In the genomic region with DNA sequence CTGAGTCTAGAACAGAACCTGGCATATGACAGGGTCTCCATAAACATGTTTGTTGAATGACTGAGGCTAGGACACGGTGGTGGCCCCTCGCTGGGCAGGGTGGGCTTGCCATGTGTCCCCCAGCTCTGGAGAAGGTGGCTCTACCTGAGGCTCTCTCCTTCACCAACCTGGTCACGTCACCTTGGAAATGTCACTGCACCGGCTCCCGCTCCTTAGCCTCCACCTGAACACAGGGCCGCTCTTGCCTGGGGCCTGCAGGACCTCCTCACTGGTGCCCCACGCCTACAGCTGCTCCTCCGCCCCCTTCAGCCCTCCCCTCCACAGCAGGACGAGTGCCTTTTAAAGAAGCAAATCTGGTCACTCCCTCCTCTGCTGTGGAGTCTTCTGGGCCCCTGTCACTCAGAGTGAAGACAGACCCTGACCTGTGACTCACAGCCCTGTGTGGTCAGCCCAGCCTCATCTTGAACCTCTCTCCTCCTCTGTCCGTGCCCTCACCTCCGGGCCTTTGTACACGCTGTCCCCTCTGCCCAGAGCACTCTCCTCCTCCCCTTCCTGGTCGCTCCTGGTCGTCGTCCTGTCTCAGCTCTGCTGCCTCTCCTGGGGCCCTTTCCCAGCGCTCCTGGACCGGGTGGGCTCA, we compare ENCODE assay signal across 20 cellular contexts.
DNase-seq lines count a peak whose midpoint lies in the region; ATAC-seq, FAIRE-seq and TF ChIP-seq lines count a peak whose summit lies in the region.
"Had no signal": no experiment of that assay in that cellular context is flagged by ENCODE, and none has a peak within 500 bp of the region (broad histone marks: within the 10 kb centered on the region; RNA-seq: fewer than 3 reads in every experiment).

No MANE protein-coding gene starts in this region.

- no peaks in the 10 kb centered on the region for H3K27me3 ChIP-seq in small intestine (ENCODE audit: control insufficient read depth in 2 of 2, insufficient read depth in 2 of 2, low read length in 2 of 2)
- no peaks in the 10 kb centered on the region for H3K27me3 ChIP-seq in ovary
- H3K27me3 ChIP-seq: testis had no signal

- WGBS in small intestine, 3 donors = 64 to 75% (median 66%) methylated on average over 17 of the region's 17 CpGs
- WGBS in ovary, 3 donors = 79 to 86% (median 80%) methylated on average over 17 of the region's 17 CpGs

- H3K4me3 ChIP-seq in small intestine (ENCODE audit: low read depth in 1 of 2, low read length in 2 of 2) (no peak overlapping the region), ovary (no peak overlapping the region)
- H3K4me3 ChIP-seq: testis had no signal

- TF ChIP-seq POLR2A in ovary (IDR thresholded peaks at IDR 0.05) = no peak

- H3K9me3 Mint-ChIP-seq in activated T-cell treated with anti-CD3 and anti-CD28 coated beads, Interleukin-2, amount 50 U/mL, for 72 hours = peaks cover 5 to 18% of the 10 kb centered on the region in 2 donors

- no peaks in the 10 kb centered on the region for H3K36me3 Mint-ChIP-seq in T-helper 17 cell (ENCODE audit: low read depth)
- peaks cover 4 to 7% of the 10 kb centered on the region in 2 donors for H3K36me3 Mint-ChIP-seq in activated T-cell treated with anti-CD3 and anti-CD28 coated beads, Interleukin-2, amount 50 U/mL, for 72 hours (ENCODE audit: insufficient read depth in 2 of 2)
- H3K36me3 Mint-ChIP-seq: stimulated activated effector memory CD8-positive, alpha-beta T cell treated with anti-CD3 and anti-CD28 coated beads, Interleukin-12 subunit alpha, Interleukin-12 subunit beta, amount 100 ng/mL, for 72 hours had no signal

- H3K36me3 ChIP-seq in small intestine (ENCODE audit: control insufficient read depth in 2 of 2, insufficient read depth in 2 of 2, low read length in 2 of 2) (no peaks in the 10 kb centered on the region), ovary (no peaks in the 10 kb centered on the region)

- no peak for TF ChIP-seq EP300 in ovary (IDR thresholded peaks at IDR 0.05)

- ATAC-seq in HG03025 (IDR thresholded peaks at IDR 0.05; ENCODE audit: low FRiP score, unreplicated experiment) = peak; percentile 6
- ATAC-seq in left ventricle myocardium superior = peak; percentile 8
- ATAC-seq in T-helper 17 cell = no peak
- ATAC-seq in activated T-cell treated with anti-CD3 and anti-CD28 coated beads, Interleukin-2, amount 50 U/mL, for 72 hours (replicated peaks in 1 of 2) = no peak
- ATAC-seq: left lobe of liver; stimulated activated effector memory CD8-positive, alpha-beta T cell treated with anti-CD3 and anti-CD28 coated beads, Interleukin-12 subunit alpha, Interleukin-12 subunit beta, amount 100 ng/mL, for 72 hours had no signal

- H3K27ac ChIP-seq in small intestine (ENCODE audit: low read depth in 1 of 2, low read length in 1 of 2) (no peak overlapping the region), ovary (no peak overlapping the region)
- H3K27ac ChIP-seq: testis had no signal

- H3K4me1 ChIP-seq in small intestine (ENCODE audit: control insufficient read depth in 2 of 2, insufficient read depth in 1 of 2, low read depth in 1 of 2, low read length in 1 of 2) = no peaks in the 10 kb centered on the region
- no peaks in the 10 kb centered on the region for H3K4me1 ChIP-seq in ovary (ENCODE audit: insufficient read depth)
- H3K4me1 ChIP-seq: testis had no signal

- no peak for FAIRE-seq in small intestine (lab: Jason Lieb, UNC)
- FAIRE-seq: H54 had no signal

- no peak overlapping the region for H3K27ac Mint-ChIP-seq in T-helper 17 cell
- no peak overlapping the region for H3K27ac Mint-ChIP-seq in activated T-cell treated with anti-CD3 and anti-CD28 coated beads, Interleukin-2, amount 50 U/mL, for 72 hours
- H3K27ac Mint-ChIP-seq: activated naive CD4-positive, alpha-beta T cell treated with anti-CD3 and anti-CD28 coated beads for 36 hours; dendritic cell treated with granulocyte-macrophage colony-stimulating factor and Interleukin-4, amounts not matched to agents 40 ng/mL and 50 ng/mL, for 4 days; stimulated activated effector memory CD8-positive, alpha-beta T cell treated with anti-CD3 and anti-CD28 coated beads, Interleukin-12 subunit alpha, Interleukin-12 subunit beta, amount 100 ng/mL, for 72 hours had no signal

- intact Hi-C loops in left ventricle myocardium superior (cut with micrococcal nuclease) = no loop called here
- intact Hi-C loops in ovary (cut with DNase I) = no loop called here

- no peak overlapping the region for H3K4me3 Mint-ChIP-seq in T-helper 17 cell
- H3K4me3 Mint-ChIP-seq in activated T-cell treated with anti-CD3 and anti-CD28 coated beads, Interleukin-2, amount 50 U/mL, for 72 hours = no peak overlapping the region
- H3K4me3 Mint-ChIP-seq: activated naive CD4-positive, alpha-beta T cell treated with anti-CD3 and anti-CD28 coated beads for 36 hours; dendritic cell treated with granulocyte-macrophage colony-stimulating factor and Interleukin-4, amounts not matched to agents 40 ng/mL and 50 ng/mL, for 4 days; stimulated activated effector memory CD8-positive, alpha-beta T cell treated with anti-CD3 and anti-CD28 coated beads, Interleukin-12 subunit alpha, Interleukin-12 subunit beta, amount 100 ng/mL, for 72 hours had no signal

- CTCF ChIA-PET in GM10248 (lab: Yijun Ruan, JAX) = no interaction called here

- POLR2A ChIA-PET in GM10248 (lab: Yijun Ruan, JAX) = no interaction called here

- no peak for TF ChIP-seq CTCF in GM10248 (IDR thresholded peaks at IDR 0.05; ENCODE audit: control extremely low read depth, extremely low read depth, low read depth, missing control alignments)
- TF ChIP-seq CTCF in ovary (IDR thresholded peaks at IDR 0.05) = no peak

- peaks cover 4% of the 10 kb centered on the region for H3K4me1 Mint-ChIP-seq in T-helper 17 cell
- no peaks in the 10 kb centered on the region for H3K4me1 Mint-ChIP-seq in activated T-cell treated with anti-CD3 and anti-CD28 coated beads, Interleukin-2, amount 50 U/mL, for 72 hours (ENCODE audit: low read depth)
- H3K4me1 Mint-ChIP-seq: stimulated activated effector memory CD8-positive, alpha-beta T cell treated with anti-CD3 and anti-CD28 coated beads, Interleukin-12 subunit alpha, Interleukin-12 subunit beta, amount 100 ng/mL, for 72 hours had no signal

- DNase-seq in GM10248 (ENCODE audit: extremely low spot score) (peak; percentile 53), left ventricle myocardium superior (no peak), small intestine (peak; percentile 4), T-helper 17 cell (no peak), ovary (no peak), COR-L47 (lab: John Stamatoyannopoulos, UW) (no peak)
- no peak for DNase-seq in activated T-cell treated with anti-CD3 and anti-CD28 coated beads, Interleukin-2, amount 50 U/mL, for 72 hours
- DNase-seq: activated CD4-positive, CD25-positive, alpha-beta regulatory T cell treated with anti-CD3 and anti-CD28 coated beads, Interleukin-2, amount 50 U/mL, for 72 hours; activated naive CD4-positive, alpha-beta T cell treated with anti-CD3 and anti-CD28 coated beads for 36 hours; activated T-cell treated with anti-CD3 and anti-CD28 coated beads, Interleukin-2, amount 50 U/mL, for 48 hours; DMS79 treated with DMSO at 0.1 percent for 48 hours; NCI-H1436 treated with DMSO at 0.1 percent for 48 hours; NCI-H524 treated with DMSO at 0.1 percent for 48 hours; stimulated activated CD4-positive, alpha-beta T cell treated with anti-CD3 and anti-CD28 coated beads, Interleukin-2, amount 100 ng/mL, for 24 hours; testis had no signal

- H3K27me3 Mint-ChIP-seq in T-helper 17 cell = peaks cover 5% of the 10 kb centered on the region
- H3K27me3 Mint-ChIP-seq in activated T-cell treated with anti-CD3 and anti-CD28 coated beads, Interleukin-2, amount 50 U/mL, for 72 hours (ENCODE audit: low read depth) = no peaks in the 10 kb centered on the region

- H3K9me3 ChIP-seq in small intestine (ENCODE audit: control insufficient read depth, low read depth) (no peaks in the 10 kb centered on the region), T-helper 17 cell (ENCODE audit: control insufficient read depth, low read length, poor library complexity, severe bottlenecking) (no peaks in the 10 kb centered on the region), ovary (no peaks in the 10 kb centered on the region)
- H3K9me3 ChIP-seq: testis had no signal

Comparison
In these comparisons a context has a peak if more than half of its experiments do, and no peak if none do; other contexts are left out.
1. DNase-seq: peak in GM10248 (single experiment) and small intestine (single experiment); none in left ventricle myocardium superior (single experiment), T-helper 17 cell (0 of 3), ovary (0 of 5), activated T-cell treated with anti-CD3 and anti-CD28 coated beads, Interleukin-2, amount 50 U/mL, for 72 hours (0 of 2) and COR-L47 (single experiment).
2. ATAC-seq: peak in HG03025 (single experiment) and left ventricle myocardium superior (single experiment); none in T-helper 17 cell (single experiment) and activated T-cell treated with anti-CD3 and anti-CD28 coated beads, Interleukin-2, amount 50 U/mL, for 72 hours (0 of 2).